1 cellular context compared by ENCODE assay signal in the genomic region with DNA sequence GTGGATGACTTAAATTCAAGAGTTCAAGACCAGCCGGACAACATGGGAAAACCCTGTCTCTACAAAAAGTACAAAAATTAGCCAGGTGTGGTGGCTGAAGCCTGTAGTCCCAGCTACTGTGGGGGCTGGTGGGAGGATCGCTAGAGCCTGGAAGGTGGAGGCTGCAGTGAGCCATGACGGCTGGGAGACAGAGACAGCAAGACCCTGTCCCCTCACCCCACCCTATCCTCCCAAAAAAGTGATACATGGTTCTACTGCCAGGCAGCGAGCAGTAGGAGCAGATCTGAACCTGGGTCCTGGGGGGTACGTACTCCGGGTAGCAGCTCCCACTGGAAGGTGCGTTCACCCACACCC.
TF ChIP-seq lines count a peak whose summit lies in the region.

No MANE protein-coding gene starts in this region.

TF ChIP-seq in HepG2, 621 proteins besides CTCF, POLR2A, EP300 and RAD21 (continues in another document):
- TF ChIP-seq, protein P1, sequence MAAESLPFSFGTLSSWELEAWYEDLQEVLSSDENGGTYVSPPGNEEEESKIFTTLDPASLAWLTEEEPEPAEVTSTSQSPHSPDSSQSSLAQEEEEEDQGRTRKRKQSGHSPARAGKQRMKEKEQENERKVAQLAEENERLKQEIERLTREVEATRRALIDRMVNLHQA (CRISPR knock-in tag; IDR thresholded peaks at IDR 0.05), result no peak
- TF ChIP-seq ZNF264 (CRISPR knock-in tag; IDR thresholded peaks at IDR 0.05), result no peak
- TF ChIP-seq, protein P2, sequence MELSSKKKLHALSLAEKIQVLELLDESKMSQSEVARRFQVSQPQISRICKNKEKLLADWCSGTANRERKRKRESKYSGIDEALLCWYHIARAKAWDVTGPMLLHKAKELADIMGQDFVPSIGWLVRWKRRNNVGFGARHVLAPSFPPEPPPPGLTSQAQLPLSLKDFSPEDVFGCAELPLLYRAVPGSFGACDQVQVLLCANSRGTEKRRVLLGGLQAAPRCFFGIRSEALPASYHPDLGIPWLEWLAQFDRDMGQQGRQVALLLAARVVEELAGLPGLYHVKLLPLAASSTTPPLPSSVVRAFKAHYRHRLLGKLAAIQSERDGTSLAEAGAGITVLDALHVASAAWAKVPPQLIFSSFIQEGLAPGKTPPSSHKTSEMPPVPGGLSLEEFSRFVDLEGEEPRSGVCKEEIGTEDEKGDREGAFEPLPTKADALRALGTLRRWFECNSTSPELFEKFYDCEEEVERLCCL (CRISPR knock-in tag; IDR thresholded peaks at IDR 0.05; ENCODE audit: borderline replicate concordance), result no peak
- TF ChIP-seq, protein P3, sequence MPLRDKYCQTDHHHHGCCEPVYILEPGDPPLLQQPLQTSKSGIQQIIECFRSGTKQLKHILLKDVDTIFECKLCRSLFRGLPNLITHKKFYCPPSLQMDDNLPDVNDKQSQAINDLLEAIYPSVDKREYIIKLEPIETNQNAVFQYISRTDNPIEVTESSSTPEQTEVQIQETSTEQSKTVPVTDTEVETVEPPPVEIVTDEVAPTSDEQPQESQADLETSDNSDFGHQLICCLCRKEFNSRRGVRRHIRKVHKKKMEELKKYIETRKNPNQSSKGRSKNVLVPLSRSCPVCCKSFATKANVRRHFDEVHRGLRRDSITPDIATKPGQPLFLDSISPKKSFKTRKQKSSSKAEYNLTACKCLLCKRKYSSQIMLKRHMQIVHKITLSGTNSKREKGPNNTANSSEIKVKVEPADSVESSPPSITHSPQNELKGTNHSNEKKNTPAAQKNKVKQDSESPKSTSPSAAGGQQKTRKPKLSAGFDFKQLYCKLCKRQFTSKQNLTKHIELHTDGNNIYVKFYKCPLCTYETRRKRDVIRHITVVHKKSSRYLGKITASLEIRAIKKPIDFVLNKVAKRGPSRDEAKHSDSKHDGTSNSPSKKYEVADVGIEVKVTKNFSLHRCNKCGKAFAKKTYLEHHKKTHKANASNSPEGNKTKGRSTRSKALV (CRISPR knock-in tag; IDR thresholded peaks at IDR 0.05), result no peak
- 0 out of 2 replicates have a peak, but pooled peaks have one; percentile 25 for TF ChIP-seq TAF1 (CRISPR knock-in tag; IDR thresholded peaks at IDR 0.05)
- peak; percentile 82 for TF ChIP-seq NRL (CRISPR knock-in tag; IDR thresholded peaks at IDR 0.05; ENCODE audit: borderline replicate concordance)
- TF ChIP-seq MEIS2 (CRISPR knock-in tag; IDR thresholded peaks at IDR 0.05), result no peak
- TF ChIP-seq, protein P4, sequence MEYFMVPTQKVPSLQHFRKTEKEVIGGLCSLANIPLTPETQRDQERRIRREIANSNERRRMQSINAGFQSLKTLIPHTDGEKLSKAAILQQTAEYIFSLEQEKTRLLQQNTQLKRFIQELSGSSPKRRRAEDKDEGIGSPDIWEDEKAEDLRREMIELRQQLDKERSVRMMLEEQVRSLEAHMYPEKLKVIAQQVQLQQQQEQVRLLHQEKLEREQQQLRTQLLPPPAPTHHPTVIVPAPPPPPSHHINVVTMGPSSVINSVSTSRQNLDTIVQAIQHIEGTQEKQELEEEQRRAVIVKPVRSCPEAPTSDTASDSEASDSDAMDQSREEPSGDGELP (IDR thresholded peaks at IDR 0.05; ENCODE audit: borderline replicate concordance, low read depth), result no peak
- no peak for TF ChIP-seq FOXJ3 (CRISPR knock-in tag; IDR thresholded peaks at IDR 0.05; ENCODE audit: borderline replicate concordance)
- no peak for TF ChIP-seq ZNF709 (CRISPR knock-in tag; IDR thresholded peaks at IDR 0.05)
- no peak for TF ChIP-seq NFYB (CRISPR knock-in tag; IDR thresholded peaks at IDR 0.05)
- TF ChIP-seq ZNF589 (CRISPR knock-in tag; conservative IDR thresholded peaks at IDR 0.05), result no peak
- TF ChIP-seq NPAS2 (CRISPR knock-in tag; IDR thresholded peaks at IDR 0.05; ENCODE audit: borderline replicate concordance), result no peak
- TF ChIP-seq, protein P5, sequence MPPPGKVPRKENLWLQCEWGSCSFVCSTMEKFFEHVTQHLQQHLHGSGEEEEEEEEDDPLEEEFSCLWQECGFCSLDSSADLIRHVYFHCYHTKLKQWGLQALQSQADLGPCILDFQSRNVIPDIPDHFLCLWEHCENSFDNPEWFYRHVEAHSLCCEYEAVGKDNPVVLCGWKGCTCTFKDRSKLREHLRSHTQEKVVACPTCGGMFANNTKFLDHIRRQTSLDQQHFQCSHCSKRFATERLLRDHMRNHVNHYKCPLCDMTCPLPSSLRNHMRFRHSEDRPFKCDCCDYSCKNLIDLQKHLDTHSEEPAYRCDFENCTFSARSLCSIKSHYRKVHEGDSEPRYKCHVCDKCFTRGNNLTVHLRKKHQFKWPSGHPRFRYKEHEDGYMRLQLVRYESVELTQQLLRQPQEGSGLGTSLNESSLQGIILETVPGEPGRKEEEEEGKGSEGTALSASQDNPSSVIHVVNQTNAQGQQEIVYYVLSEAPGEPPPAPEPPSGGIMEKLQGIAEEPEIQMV (CRISPR knock-in tag; IDR thresholded peaks at IDR 0.05; ENCODE audit: low read depth), result 0 out of 2 replicates have a peak, but pooled peaks have one; percentile 10
- 0 out of 2 replicates have a peak, but pooled peaks have one; percentile 16 for TF ChIP-seq EED (CRISPR knock-in tag; IDR thresholded peaks at IDR 0.05)
- TF ChIP-seq, protein P6, sequence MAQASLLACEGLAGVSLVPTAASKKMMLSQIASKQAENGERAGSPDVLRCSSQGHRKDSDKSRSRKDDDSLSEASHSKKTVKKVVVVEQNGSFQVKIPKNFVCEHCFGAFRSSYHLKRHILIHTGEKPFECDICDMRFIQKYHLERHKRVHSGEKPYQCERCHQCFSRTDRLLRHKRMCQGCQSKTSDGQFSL (CRISPR knock-in tag; IDR thresholded peaks at IDR 0.05), result no peak
- no peak for TF ChIP-seq RARG (CRISPR knock-in tag; IDR thresholded peaks at IDR 0.05; ENCODE audit: low read depth)
- no peak for TF ChIP-seq FOXP1 (IDR thresholded peaks at IDR 0.05)
- TF ChIP-seq FOXP1 (CRISPR knock-in tag; IDR thresholded peaks at IDR 0.05), result no peak
- no peak for TF ChIP-seq ZNF737 (CRISPR knock-in tag; IDR thresholded peaks at IDR 0.05; ENCODE audit: borderline replicate concordance)
- no peak for TF ChIP-seq NONO (IDR thresholded peaks at IDR 0.05)
- TF ChIP-seq NONO (CRISPR knock-in tag; conservative IDR thresholded peaks at IDR 0.05), result peak; percentile 23; the same call in 1 of the 2 replicates
- TF ChIP-seq HDAC2 (CRISPR knock-in tag; IDR thresholded peaks at IDR 0.05), result no peak
- no peak for TF ChIP-seq NFE2L2 (IDR thresholded peaks at IDR 0.05; ENCODE audit: low read length)
- no peak for TF ChIP-seq ZBTB8A (CRISPR knock-in tag; IDR thresholded peaks at IDR 0.05; ENCODE audit: borderline replicate concordance, low read depth)
- TF ChIP-seq, protein P7, sequence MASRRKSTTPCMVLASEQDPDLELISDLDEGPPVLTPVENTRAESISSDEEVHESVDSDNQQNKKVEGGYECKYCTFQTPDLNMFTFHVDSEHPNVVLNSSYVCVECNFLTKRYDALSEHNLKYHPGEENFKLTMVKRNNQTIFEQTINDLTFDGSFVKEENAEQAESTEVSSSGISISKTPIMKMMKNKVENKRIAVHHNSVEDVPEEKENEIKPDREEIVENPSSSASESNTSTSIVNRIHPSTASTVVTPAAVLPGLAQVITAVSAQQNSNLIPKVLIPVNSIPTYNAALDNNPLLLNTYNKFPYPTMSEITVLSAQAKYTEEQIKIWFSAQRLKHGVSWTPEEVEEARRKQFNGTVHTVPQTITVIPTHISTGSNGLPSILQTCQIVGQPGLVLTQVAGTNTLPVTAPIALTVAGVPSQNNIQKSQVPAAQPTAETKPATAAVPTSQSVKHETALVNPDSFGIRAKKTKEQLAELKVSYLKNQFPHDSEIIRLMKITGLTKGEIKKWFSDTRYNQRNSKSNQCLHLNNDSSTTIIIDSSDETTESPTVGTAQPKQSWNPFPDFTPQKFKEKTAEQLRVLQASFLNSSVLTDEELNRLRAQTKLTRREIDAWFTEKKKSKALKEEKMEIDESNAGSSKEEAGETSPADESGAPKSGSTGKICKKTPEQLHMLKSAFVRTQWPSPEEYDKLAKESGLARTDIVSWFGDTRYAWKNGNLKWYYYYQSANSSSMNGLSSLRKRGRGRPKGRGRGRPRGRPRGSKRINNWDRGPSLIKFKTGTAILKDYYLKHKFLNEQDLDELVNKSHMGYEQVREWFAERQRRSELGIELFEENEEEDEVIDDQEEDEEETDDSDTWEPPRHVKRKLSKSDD (CRISPR knock-in tag; IDR thresholded peaks at IDR 0.05; ENCODE audit: low read depth), result peak; percentile 41; the same call in 1 of the 2 replicates
- TF ChIP-seq ZC3H4 (CRISPR knock-in tag; IDR thresholded peaks at IDR 0.05; ENCODE audit: borderline replicate concordance), result no peak
- TF ChIP-seq, protein P8, sequence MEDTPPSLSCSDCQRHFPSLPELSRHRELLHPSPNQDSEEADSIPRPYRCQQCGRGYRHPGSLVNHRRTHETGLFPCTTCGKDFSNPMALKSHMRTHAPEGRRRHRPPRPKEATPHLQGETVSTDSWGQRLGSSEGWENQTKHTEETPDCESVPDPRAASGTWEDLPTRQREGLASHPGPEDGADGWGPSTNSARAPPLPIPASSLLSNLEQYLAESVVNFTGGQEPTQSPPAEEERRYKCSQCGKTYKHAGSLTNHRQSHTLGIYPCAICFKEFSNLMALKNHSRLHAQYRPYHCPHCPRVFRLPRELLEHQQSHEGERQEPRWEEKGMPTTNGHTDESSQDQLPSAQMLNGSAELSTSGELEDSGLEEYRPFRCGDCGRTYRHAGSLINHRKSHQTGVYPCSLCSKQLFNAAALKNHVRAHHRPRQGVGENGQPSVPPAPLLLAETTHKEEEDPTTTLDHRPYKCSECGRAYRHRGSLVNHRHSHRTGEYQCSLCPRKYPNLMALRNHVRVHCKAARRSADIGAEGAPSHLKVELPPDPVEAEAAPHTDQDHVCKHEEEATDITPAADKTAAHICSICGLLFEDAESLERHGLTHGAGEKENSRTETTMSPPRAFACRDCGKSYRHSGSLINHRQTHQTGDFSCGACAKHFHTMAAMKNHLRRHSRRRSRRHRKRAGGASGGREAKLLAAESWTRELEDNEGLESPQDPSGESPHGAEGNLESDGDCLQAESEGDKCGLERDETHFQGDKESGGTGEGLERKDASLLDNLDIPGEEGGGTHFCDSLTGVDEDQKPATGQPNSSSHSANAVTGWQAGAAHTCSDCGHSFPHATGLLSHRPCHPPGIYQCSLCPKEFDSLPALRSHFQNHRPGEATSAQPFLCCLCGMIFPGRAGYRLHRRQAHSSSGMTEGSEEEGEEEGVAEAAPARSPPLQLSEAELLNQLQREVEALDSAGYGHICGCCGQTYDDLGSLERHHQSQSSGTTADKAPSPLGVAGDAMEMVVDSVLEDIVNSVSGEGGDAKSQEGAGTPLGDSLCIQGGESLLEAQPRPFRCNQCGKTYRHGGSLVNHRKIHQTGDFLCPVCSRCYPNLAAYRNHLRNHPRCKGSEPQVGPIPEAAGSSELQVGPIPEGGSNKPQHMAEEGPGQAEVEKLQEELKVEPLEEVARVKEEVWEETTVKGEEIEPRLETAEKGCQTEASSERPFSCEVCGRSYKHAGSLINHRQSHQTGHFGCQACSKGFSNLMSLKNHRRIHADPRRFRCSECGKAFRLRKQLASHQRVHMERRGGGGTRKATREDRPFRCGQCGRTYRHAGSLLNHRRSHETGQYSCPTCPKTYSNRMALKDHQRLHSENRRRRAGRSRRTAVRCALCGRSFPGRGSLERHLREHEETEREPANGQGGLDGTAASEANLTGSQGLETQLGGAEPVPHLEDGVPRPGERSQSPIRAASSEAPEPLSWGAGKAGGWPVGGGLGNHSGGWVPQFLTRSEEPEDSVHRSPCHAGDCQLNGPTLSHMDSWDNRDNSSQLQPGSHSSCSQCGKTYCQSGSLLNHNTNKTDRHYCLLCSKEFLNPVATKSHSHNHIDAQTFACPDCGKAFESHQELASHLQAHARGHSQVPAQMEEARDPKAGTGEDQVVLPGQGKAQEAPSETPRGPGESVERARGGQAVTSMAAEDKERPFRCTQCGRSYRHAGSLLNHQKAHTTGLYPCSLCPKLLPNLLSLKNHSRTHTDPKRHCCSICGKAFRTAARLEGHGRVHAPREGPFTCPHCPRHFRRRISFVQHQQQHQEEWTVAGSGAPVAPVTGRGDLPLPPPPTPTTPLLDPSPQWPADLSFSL (CRISPR knock-in tag; IDR thresholded peaks at IDR 0.05), result no peak
- no peak for TF ChIP-seq STAT5B (CRISPR knock-in tag; IDR thresholded peaks at IDR 0.05)
- no peak for TF ChIP-seq DNMT3B (CRISPR knock-in tag; conservative IDR thresholded peaks at IDR 0.05)
- no peak for TF ChIP-seq YY1 (IDR thresholded peaks at IDR 0.05; ENCODE audit: insufficient read depth, insufficient replicate concordance, low read depth, low read length)
- TF ChIP-seq, protein P9, sequence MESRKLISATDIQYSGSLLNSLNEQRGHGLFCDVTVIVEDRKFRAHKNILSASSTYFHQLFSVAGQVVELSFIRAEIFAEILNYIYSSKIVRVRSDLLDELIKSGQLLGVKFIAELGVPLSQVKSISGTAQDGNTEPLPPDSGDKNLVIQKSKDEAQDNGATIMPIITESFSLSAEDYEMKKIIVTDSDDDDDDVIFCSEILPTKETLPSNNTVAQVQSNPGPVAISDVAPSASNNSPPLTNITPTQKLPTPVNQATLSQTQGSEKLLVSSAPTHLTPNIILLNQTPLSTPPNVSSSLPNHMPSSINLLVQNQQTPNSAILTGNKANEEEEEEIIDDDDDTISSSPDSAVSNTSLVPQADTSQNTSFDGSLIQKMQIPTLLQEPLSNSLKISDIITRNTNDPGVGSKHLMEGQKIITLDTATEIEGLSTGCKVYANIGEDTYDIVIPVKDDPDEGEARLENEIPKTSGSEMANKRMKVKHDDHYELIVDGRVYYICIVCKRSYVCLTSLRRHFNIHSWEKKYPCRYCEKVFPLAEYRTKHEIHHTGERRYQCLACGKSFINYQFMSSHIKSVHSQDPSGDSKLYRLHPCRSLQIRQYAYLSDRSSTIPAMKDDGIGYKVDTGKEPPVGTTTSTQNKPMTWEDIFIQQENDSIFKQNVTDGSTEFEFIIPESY (CRISPR knock-in tag; IDR thresholded peaks at IDR 0.05), result no peak
- no peak for TF ChIP-seq CEBPG (CRISPR knock-in tag; IDR thresholded peaks at IDR 0.05)
- TF ChIP-seq GTF3A (CRISPR knock-in tag; conservative IDR thresholded peaks at IDR 0.05), result no peak
- TF ChIP-seq POGZ (CRISPR knock-in tag; IDR thresholded peaks at IDR 0.05), result no peak
- TF ChIP-seq ZNF160 (CRISPR knock-in tag; IDR thresholded peaks at IDR 0.05), result no peak
- no peak for TF ChIP-seq ZFP36L1 (CRISPR knock-in tag; IDR thresholded peaks at IDR 0.05)
- TF ChIP-seq, protein P10, sequence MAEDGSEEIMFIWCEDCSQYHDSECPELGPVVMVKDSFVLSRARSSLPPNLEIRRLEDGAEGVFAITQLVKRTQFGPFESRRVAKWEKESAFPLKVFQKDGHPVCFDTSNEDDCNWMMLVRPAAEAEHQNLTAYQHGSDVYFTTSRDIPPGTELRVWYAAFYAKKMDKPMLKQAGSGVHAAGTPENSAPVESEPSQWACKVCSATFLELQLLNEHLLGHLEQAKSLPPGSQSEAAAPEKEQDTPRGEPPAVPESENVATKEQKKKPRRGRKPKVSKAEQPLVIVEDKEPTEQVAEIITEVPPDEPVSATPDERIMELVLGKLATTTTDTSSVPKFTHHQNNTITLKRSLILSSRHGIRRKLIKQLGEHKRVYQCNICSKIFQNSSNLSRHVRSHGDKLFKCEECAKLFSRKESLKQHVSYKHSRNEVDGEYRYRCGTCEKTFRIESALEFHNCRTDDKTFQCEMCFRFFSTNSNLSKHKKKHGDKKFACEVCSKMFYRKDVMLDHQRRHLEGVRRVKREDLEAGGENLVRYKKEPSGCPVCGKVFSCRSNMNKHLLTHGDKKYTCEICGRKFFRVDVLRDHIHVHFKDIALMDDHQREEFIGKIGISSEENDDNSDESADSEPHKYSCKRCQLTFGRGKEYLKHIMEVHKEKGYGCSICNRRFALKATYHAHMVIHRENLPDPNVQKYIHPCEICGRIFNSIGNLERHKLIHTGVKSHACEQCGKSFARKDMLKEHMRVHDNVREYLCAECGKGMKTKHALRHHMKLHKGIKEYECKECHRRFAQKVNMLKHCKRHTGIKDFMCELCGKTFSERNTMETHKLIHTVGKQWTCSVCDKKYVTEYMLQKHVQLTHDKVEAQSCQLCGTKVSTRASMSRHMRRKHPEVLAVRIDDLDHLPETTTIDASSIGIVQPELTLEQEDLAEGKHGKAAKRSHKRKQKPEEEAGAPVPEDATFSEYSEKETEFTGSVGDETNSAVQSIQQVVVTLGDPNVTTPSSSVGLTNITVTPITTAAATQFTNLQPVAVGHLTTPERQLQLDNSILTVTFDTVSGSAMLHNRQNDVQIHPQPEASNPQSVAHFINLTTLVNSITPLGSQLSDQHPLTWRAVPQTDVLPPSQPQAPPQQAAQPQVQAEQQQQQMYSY (CRISPR knock-in tag; IDR thresholded peaks at IDR 0.05), result no peak
